1 cellular context compared by ENCODE assay signal in genomic region chr7:17902599-17902998, GRCh38.
TF ChIP-seq lines count a peak whose summit lies in the region.

No MANE protein-coding gene starts in this region.

TF ChIP-seq in H1, 55 proteins besides CTCF, POLR2A, EP300 and RAD21 (continued from another document):
- TF ChIP-seq TEAD4 (IDR thresholded peaks at IDR 0.05; ENCODE audit: low read depth, low read length) = peak; percentile 21; the same call in 1 of the 2 replicates
- no peak for TF ChIP-seq SAP30 (IDR thresholded peaks at IDR 0.05; ENCODE audit: insufficient read depth, insufficient replicate concordance, low read length)
